8 cellular contexts compared by ENCODE assay signal in genomic region chr15:40357723-40358491, GRCh38. TPM values are rescaled to one million over a fixed set of nuclear protein-coding genes. Genes with fewer than 3 reads are reported as not detected.
A peak's percentile ranks its signal among the peaks of the same experiment; 100 is the strongest.
DNase-seq lines count a peak whose midpoint lies in the region; ATAC-seq, FAIRE-seq and TF ChIP-seq lines count a peak whose summit lies in the region.

A gene with protein sequence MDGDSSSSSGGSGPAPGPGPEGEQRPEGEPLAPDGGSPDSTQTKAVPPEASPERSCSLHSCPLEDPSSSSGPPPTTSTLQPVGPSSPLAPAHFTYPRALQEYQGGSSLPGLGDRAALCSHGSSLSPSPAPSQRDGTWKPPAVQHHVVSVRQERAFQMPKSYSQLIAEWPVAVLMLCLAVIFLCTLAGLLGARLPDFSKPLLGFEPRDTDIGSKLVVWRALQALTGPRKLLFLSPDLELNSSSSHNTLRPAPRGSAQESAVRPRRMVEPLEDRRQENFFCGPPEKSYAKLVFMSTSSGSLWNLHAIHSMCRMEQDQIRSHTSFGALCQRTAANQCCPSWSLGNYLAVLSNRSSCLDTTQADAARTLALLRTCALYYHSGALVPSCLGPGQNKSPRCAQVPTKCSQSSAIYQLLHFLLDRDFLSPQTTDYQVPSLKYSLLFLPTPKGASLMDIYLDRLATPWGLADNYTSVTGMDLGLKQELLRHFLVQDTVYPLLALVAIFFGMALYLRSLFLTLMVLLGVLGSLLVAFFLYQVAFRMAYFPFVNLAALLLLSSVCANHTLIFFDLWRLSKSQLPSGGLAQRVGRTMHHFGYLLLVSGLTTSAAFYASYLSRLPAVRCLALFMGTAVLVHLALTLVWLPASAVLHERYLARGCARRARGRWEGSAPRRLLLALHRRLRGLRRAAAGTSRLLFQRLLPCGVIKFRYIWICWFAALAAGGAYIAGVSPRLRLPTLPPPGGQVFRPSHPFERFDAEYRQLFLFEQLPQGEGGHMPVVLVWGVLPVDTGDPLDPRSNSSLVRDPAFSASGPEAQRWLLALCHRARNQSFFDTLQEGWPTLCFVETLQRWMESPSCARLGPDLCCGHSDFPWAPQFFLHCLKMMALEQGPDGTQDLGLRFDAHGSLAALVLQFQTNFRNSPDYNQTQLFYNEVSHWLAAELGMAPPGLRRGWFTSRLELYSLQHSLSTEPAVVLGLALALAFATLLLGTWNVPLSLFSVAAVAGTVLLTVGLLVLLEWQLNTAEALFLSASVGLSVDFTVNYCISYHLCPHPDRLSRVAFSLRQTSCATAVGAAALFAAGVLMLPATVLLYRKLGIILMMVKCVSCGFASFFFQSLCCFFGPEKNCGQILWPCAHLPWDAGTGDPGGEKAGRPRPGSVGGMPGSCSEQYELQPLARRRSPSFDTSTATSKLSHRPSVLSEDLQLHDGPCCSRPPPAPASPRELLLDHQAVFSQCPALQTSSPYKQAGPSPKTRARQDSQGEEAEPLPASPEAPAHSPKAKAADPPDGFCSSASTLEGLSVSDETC (N-terminal part only) (plus strand): TSS chr15:40358219. CDS start chr15:40358322, 103 bp downstream.

- H3K4me1 Mint-ChIP-seq in IgD-negative memory B cell, result peaks cover 0 to 7% (median 3%) of the 10 kb centered on the region in 3 donors

- CTCF ChIA-PET in Panc1 (lab: Charles Lee), result interaction anchor here (0.5 kb wide), 1 partner anchor 60 kb away, joined by 10 read pairs; no protein-coding TSS in a partner anchor

- BruUV-seq in Panc1 (replicated peaks; lab: Mats Ljungman, UMichigan), result no TSS peak

- H3K27ac Mint-ChIP-seq in IgD-negative memory B cell, result peak within 1 kb of the TSS in 1 of 3 donors; percentile 80

- H3K27me3 ChIP-seq in Panc1 (ENCODE audit: control insufficient read depth, insufficient read depth, low read length) (no peaks in the 10 kb centered on the region), esophagus muscularis mucosa (peaks cover 0 to 12% (median 0%) of the 10 kb centered on the region in 4 donors), muscle layer of duodenum (ENCODE audit: low read depth, low read length) (no peaks in the 10 kb centered on the region)

- TF ChIP-seq EP300 in esophagus muscularis mucosa (IDR thresholded peaks at IDR 0.05), result no peak

- H3K36me3 Mint-ChIP-seq in IgD-negative memory B cell, result peaks cover 7% of the 10 kb centered on the region

- H3K27ac ChIP-seq in Panc1 (ENCODE audit: low read length) (peak within 1 kb of the TSS; percentile 66), esophagus muscularis mucosa (replicated peaks in 1 of 4) (peak within 1 kb of the TSS in 1 of 4 donors; percentile 5), muscle layer of duodenum (ENCODE audit: low read length) (no peak within 1 kb of the TSS)

- H3K4me1 ChIP-seq in Panc1 (ENCODE audit: control insufficient read depth, insufficient read depth, low read length) (peaks cover 7% of the 10 kb centered on the region), esophagus muscularis mucosa (peaks cover 15 to 29% (median 28%) of the 10 kb centered on the region in 4 donors), muscle layer of duodenum (ENCODE audit: control insufficient read depth in 1 of 2, insufficient read depth in 2 of 2, low read length in 2 of 2) (peaks cover 0 to 20% of the 10 kb centered on the region in 2 donors)

- H3K9me3 ChIP-seq in Panc1 (ENCODE audit: control insufficient read depth, insufficient read depth, low read depth, low read length) (no peaks in the 10 kb centered on the region), esophagus muscularis mucosa (no peaks in the 10 kb centered on the region), muscle layer of duodenum (ENCODE audit: control insufficient read depth in 1 of 2, low read length in 2 of 2) (no peaks in the 10 kb centered on the region)

- no peaks in the 10 kb centered on the region for H3K36me3 ChIP-seq in Panc1 (ENCODE audit: control insufficient read depth, insufficient read depth, low read length)
- no peaks in the 10 kb centered on the region for H3K36me3 ChIP-seq in esophagus muscularis mucosa
- no peaks in the 10 kb centered on the region for H3K36me3 ChIP-seq in muscle layer of duodenum (ENCODE audit: control insufficient read depth in 1 of 2, insufficient read depth in 2 of 2, low read length in 2 of 2)

- DNase-seq in D721Med (ENCODE audit: insufficient read length, low spot score), result peak; percentile 97
- no peak for DNase-seq in Panc1 (ENCODE audit: low read depth, low spot score)
- DNase-seq in activated T-cell treated with anti-CD3 and anti-CD28 coated beads, Interleukin-2, amount 50 U/mL, for 48 hours, result peak; percentile 86 to 92
- DNase-seq in esophagus muscularis mucosa (ENCODE audit: extremely low spot score), result peak; percentile 94
- DNase-seq in stimulated activated CD8-positive, alpha-beta memory T cell treated with anti-CD3 and anti-CD28 coated beads, Interleukin-4, amount 100 ng/mL, for 48 hours, result peak; percentile 92

- POLR2A ChIA-PET in Panc1 (lab: Charles Lee), result no interaction called here

- peak within 1 kb of the TSS; percentile 73 to 91 (median 85) for H3K4me3 Mint-ChIP-seq in IgD-negative memory B cell

- no peak for TF ChIP-seq CTCF in D721Med (IDR thresholded peaks at IDR 0.05; ENCODE audit: insufficient read depth, missing control alignments)
- no peak for TF ChIP-seq CTCF in Panc1 (IDR thresholded peaks at IDR 0.05)
- TF ChIP-seq CTCF in esophagus muscularis mucosa (IDR thresholded peaks at IDR 0.05), result peak in 1 of 3 experiments; percentile 40

- no peak for FAIRE-seq in D721Med (lab: Jason Lieb, UNC)

- no peak for TF ChIP-seq POLR2A in esophagus muscularis mucosa (IDR thresholded peaks at IDR 0.05; ENCODE audit: low read depth)

- H3K4me3 ChIP-seq in Panc1 (ENCODE audit: low read depth in 2 of 2, low read length in 2 of 2) (peak within 1 kb of the TSS; percentile 58 to 67), esophagus muscularis mucosa (peak within 1 kb of the TSS; percentile 54 to 68 (median 56)), muscle layer of duodenum (ENCODE audit: low read depth in 1 of 2, low read length in 2 of 2) (peak within 1 kb of the TSS; percentile 55 to 73)

- peak; percentile 67 for ATAC-seq in GM21576 (IDR thresholded peaks at IDR 0.05; ENCODE audit: unreplicated experiment)
- ATAC-seq in Panc1, result peak; percentile 93

- in situ Hi-C loops in Panc1 (cut with HindIII; ENCODE audit: low pct_unique_long_range_greater_than_20kb, low sequenced_read_pairs), result no loop called here

- intact Hi-C loops in Panc1 (cut with micrococcal nuclease; ENCODE audit: unreplicated experiment) (no loop called here), esophagus muscularis mucosa (cut with DNase I) (no loop called here)

- H3K27me3 Mint-ChIP-seq in IgD-negative memory B cell, result peaks cover 2% of the 10 kb centered on the region

- no peaks in the 10 kb centered on the region for H3K9me3 Mint-ChIP-seq in IgD-negative memory B cell

- WGBS in esophagus muscularis mucosa, result 6% methylated on average over 39 of the region's 82 CpGs

RNA-seq across cellular contexts. Expression of the gene that starts here (rescaled TPM):
- polyA plus RNA-seq in IgD-negative memory B cell, result 0.19 TPM
- 10.0 TPM for total RNA-seq in Panc1 (2021; ENCODE audit: unreplicated experiment)
- 3.9 TPM for polyA plus RNA-seq in Panc1 (2012; ENCODE audit: insufficient read length)
- under 1 TPM; 0.13 to 0.42 (median 0.26) TPM for total RNA-seq in esophagus muscularis mucosa

Comparison
In these comparisons a context has a peak if more than half of its experiments do, and no peak if none do; other contexts are left out.
1. Peak in DNase-seq and H3K4me3 ChIP-seq in esophagus muscularis mucosa; RNA of the gene not detected or under 1 TPM.